Comparison of ENCODE assay signal across 9 cellular contexts in the genomic region with DNA sequence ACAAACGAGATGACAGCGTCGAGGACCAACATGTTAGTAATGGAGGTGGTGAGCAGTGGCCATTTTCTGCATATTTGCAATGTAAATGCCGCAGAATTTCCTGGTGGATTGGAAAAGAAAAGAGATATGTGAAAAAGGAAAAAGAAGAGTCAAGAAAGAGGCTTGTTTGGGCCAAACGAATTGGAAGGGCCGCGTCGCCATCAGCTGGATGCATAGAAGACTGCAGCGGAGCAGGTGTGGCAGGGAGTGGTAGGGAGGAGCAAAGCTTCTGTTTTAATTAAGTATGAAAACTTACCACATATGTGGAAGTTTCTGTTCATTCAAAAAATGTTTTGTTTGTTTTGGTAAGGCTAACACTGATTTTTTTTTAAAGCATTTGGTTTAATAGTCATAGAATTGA.
DNase-seq lines count a peak whose midpoint lies in the region; TF ChIP-seq lines count a peak whose summit lies in the region.
"Had no signal": no experiment of that assay in that cellular context is flagged by ENCODE, and none has a peak within 500 bp of the region (broad histone marks: within the 10 kb centered on the region; RNA-seq: fewer than 3 reads in every experiment).

No MANE protein-coding gene starts in this region.

- H3K4me3 ChIP-seq in brain microvascular endothelial cell (ENCODE audit: low read depth, low read length): no peak overlapping the region
- H3K4me3 ChIP-seq in trophoblast cell (ENCODE audit: low read depth, low read length): no peak overlapping the region
- H3K4me3 ChIP-seq: BLaER1 treated with 17β-estradiol and CSF1 and Interleukin-3, amounts not matched to agents 10 nM and 100 nM had no signal

- H3K36me3 ChIP-seq in brain microvascular endothelial cell (replicated peaks) (no peaks in the 10 kb centered on the region), trophoblast cell (ENCODE audit: control insufficient read depth in 1 of 2, insufficient read depth in 2 of 2, low read length in 2 of 2) (no peaks in the 10 kb centered on the region)
- H3K36me3 ChIP-seq: BLaER1 treated with 17β-estradiol and CSF1 and Interleukin-3, amounts not matched to agents 10 nM and 100 nM had no signal

- no peak overlapping the region for H4K91ac ChIP-seq in trophoblast cell (ENCODE audit: low read depth, low read length)

- H3K9me3 ChIP-seq in trophoblast cell (ENCODE audit: insufficient read depth, low read depth, low read length): no peaks in the 10 kb centered on the region
- H3K9me3 ChIP-seq: BLaER1 treated with 17β-estradiol and CSF1 and Interleukin-3, amounts not matched to agents 10 nM and 100 nM had no signal

- H3K79me1 ChIP-seq in trophoblast cell (ENCODE audit: low read length): no peaks in the 10 kb centered on the region

- H4K8ac ChIP-seq in trophoblast cell (ENCODE audit: low read depth, low read length): no peak overlapping the region

- no peak overlapping the region for H3K4ac ChIP-seq in trophoblast cell (ENCODE audit: low read depth, low read length)

- WGBS in trophoblast cell (ENCODE audit: extremely low coverage, insufficient coverage, insufficient read length): no CpG with 5 or more reads among the region's 9 CpGs

- H3K18ac ChIP-seq in trophoblast cell (ENCODE audit: low read length): no peak overlapping the region

- in situ Hi-C loops in brain microvascular endothelial cell (cut with HindIII; ENCODE audit: low pct_ligation_motif_present, low sequenced_read_pairs): no loop called here

- H3K27ac ChIP-seq in brain microvascular endothelial cell (no peak overlapping the region), trophoblast cell (ENCODE audit: low read depth, low read length) (no peak overlapping the region)
- H3K27ac ChIP-seq: BLaER1 treated with 17β-estradiol and CSF1 and Interleukin-3, amounts not matched to agents 10 nM and 100 nM had no signal

- H3K4me2 ChIP-seq in trophoblast cell (ENCODE audit: low read length): no peak overlapping the region
- H3K4me2 ChIP-seq: BLaER1 treated with 17β-estradiol and CSF1 and Interleukin-3, amounts not matched to agents 10 nM and 100 nM had no signal

- no peak overlapping the region for H2AFZ ChIP-seq in trophoblast cell (ENCODE audit: insufficient read depth, low read length, poor library complexity)

- no peak overlapping the region for H2BK12ac ChIP-seq in trophoblast cell (ENCODE audit: low read length)

- no peak overlapping the region for H3K23ac ChIP-seq in trophoblast cell (ENCODE audit: low read length)

- no peak overlapping the region for H2AK5ac ChIP-seq in trophoblast cell (ENCODE audit: low read length)

- H3K9ac ChIP-seq in trophoblast cell (ENCODE audit: low read length): no peak overlapping the region
- H3K9ac ChIP-seq: BLaER1 treated with 17β-estradiol and CSF1 and Interleukin-3, amounts not matched to agents 10 nM and 100 nM had no signal

- peak; percentile 76 for TF ChIP-seq CTCF in brain microvascular endothelial cell (IDR thresholded peaks at IDR 0.05; ENCODE audit: low read depth, low read length, missing control alignments)

- DNase-seq in NCI-H82 (lab: John Stamatoyannopoulos, UW): peak; percentile 54
- no peak for DNase-seq in NCI-H82 treated with DMSO at 0.1 percent for 48 hours (lab: John Stamatoyannopoulos, UW; ENCODE audit: unreplicated experiment)
- DNase-seq in NCI-H2227 (lab: John Stamatoyannopoulos, UW; ENCODE audit: unreplicated experiment): peak; percentile 42
- DNase-seq in brain microvascular endothelial cell: no peak
- peak; percentile 4 to 18 for DNase-seq in trophoblast cell
- DNase-seq in NCI-H2029 treated with DMSO at 0.1 percent for 48 hours (lab: John Stamatoyannopoulos, UW): no peak
- DNase-seq in NK-92 (lab: John Stamatoyannopoulos, UW; ENCODE audit: unreplicated experiment): no peak
- DNase-seq in NCI-H2196 (lab: John Stamatoyannopoulos, UW; ENCODE audit: unreplicated experiment): no peak

- H3K4me1 ChIP-seq in trophoblast cell (ENCODE audit: control insufficient read depth in 1 of 2, insufficient read depth in 2 of 2, low read length in 2 of 2): no peaks in the 10 kb centered on the region

- H4K12ac ChIP-seq in trophoblast cell (ENCODE audit: low read depth, low read length): no peak overlapping the region

- H2BK120ac ChIP-seq in trophoblast cell (ENCODE audit: insufficient read depth, low read length, poor library complexity): no peak overlapping the region

- no peaks in the 10 kb centered on the region for H3K27me3 ChIP-seq in brain microvascular endothelial cell (replicated peaks)
- H3K27me3 ChIP-seq in trophoblast cell (ENCODE audit: insufficient read depth, low read length): no peaks in the 10 kb centered on the region
- H3K27me3 ChIP-seq: BLaER1 treated with 17β-estradiol and CSF1 and Interleukin-3, amounts not matched to agents 10 nM and 100 nM had no signal

- no peak overlapping the region for H2BK5ac ChIP-seq in trophoblast cell (ENCODE audit: low read depth, low read length, poor library complexity)

- H3K79me2 ChIP-seq in trophoblast cell (ENCODE audit: control insufficient read depth, insufficient read depth, low read length, poor library complexity): no peaks in the 10 kb centered on the region

- no peak overlapping the region for H3K14ac ChIP-seq in trophoblast cell (ENCODE audit: low read length)

Comparison
In these comparisons a context has a peak if more than half of its experiments do, and no peak if none do; other contexts are left out.
1. DNase-seq: peak in NCI-H82 (single experiment), NCI-H2227 (single experiment) and trophoblast cell (2 of 2); none in NCI-H82 treated with DMSO at 0.1 percent for 48 hours (single experiment), brain microvascular endothelial cell (single experiment), NCI-H2029 treated with DMSO at 0.1 percent for 48 hours (single experiment), NK-92 (single experiment) and NCI-H2196 (single experiment).